8 cellular contexts compared by ENCODE assay signal in the genomic region with DNA sequence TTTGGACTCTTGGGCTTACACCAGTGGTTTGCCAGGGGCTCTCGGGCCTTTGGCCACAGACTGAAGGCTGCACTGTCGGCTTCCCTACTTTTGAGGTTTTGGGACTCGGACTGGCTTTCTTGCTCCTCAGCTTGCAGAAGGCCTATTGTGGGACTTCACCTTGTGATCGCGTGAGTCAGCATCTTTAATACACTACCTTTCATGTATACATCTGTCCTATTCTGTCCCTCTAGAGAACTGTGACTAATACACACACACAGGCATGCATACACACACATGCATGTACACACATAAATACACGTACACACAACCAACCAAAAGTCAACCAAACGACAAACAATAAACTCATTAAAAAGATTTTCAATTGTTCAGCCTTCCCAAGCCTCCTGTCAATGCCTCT.
DNase-seq lines count a peak whose midpoint lies in the region; TF ChIP-seq lines count a peak whose summit lies in the region.
"Not testable (repeated sequence)": the region's sequence is repeated elsewhere in the genome, so short reads cannot be mapped to it uniquely, and the experiment has no call there.

No MANE protein-coding gene starts in this region.

- not testable (repeated sequence) for H3K4me3 Mint-ChIP-seq in brain, neural progenitor cell

- DNase-seq in Daoy (ENCODE audit: low read depth) (peak; percentile 29), HCEC 1CT (peak; percentile 37), SW480 (ENCODE audit: low spot score) (peak; percentile 58), fibroblast of lung (ENCODE audit: low read depth in 2 of 2) (peak in 1 of 2 donors; percentile 65)
- not testable (repeated sequence) for DNase-seq in neural progenitor cell (ENCODE audit: low spot score); smooth muscle cell (lab: John Stamatoyannopoulos, UW; ENCODE audit: unreplicated experiment)

- H3K9ac ChIP-seq in BLaER1; fibroblast of lung (ENCODE audit: insufficient read depth, low read length); neural progenitor cell: not testable (repeated sequence)
- peak overlapping the region; percentile 87 for H3K9ac ChIP-seq in smooth muscle cell (ENCODE audit: low read depth)

- H3K27me3 ChIP-seq in BLaER1; fibroblast of lung (ENCODE audit: control insufficient read depth, insufficient read depth, low read length); neural progenitor cell; smooth muscle cell (ENCODE audit: low read depth): not testable (repeated sequence)

- H3K4me3 ChIP-seq in BLaER1; fibroblast of lung (replicated peaks in 1 of 4; ENCODE audit: control extremely low read depth in 1 of 4, insufficient read depth in 1 of 4, low read depth in 3 of 4, low read length in 4 of 4); neural progenitor cell; smooth muscle cell: not testable (repeated sequence)

- 66% methylated on average over 7 of the region's 7 CpGs for WGBS in smooth muscle cell (ENCODE audit: low lambda C conversion rate)

- H3K36me3 ChIP-seq in BLaER1; fibroblast of lung (ENCODE audit: control insufficient read depth, insufficient read depth, low read length); neural progenitor cell; smooth muscle cell (ENCODE audit: low read depth): not testable (repeated sequence)

- H3K4me2 ChIP-seq in BLaER1, result peak overlapping the region; percentile 57
- peak overlapping the region; percentile 9 for H3K4me2 ChIP-seq in fibroblast of lung (ENCODE audit: extremely low read depth, insufficient read depth, low read length)
- H3K4me2 ChIP-seq in neural progenitor cell, result not testable (repeated sequence)
- H3K4me2 ChIP-seq in smooth muscle cell, result peak overlapping the region; percentile 10

- not testable (repeated sequence) for H3K9me3 ChIP-seq in BLaER1; fibroblast of lung (ENCODE audit: control insufficient read depth, insufficient read depth, low read depth, low read length); neural progenitor cell (ENCODE audit: low read depth); smooth muscle cell (replicated peaks; ENCODE audit: low read depth)

- H2AFZ ChIP-seq in fibroblast of lung (ENCODE audit: low read length); neural progenitor cell (replicated peaks); smooth muscle cell (ENCODE audit: low read depth): not testable (repeated sequence)

- not testable (repeated sequence) for H3K36me3 Mint-ChIP-seq in brain, neural progenitor cell

- H3K9me3 Mint-ChIP-seq in brain, neural progenitor cell: not testable (repeated sequence)

- not testable (repeated sequence) for H3K79me2 ChIP-seq in fibroblast of lung (ENCODE audit: control insufficient read depth, insufficient read depth, low read length); neural progenitor cell (ENCODE audit: low read depth); smooth muscle cell (ENCODE audit: low read depth)

- not testable (repeated sequence) for H3K27me3 Mint-ChIP-seq in brain; neural progenitor cell (ENCODE audit: insufficient read depth, low read depth)

- not testable (repeated sequence) for H3K27ac ChIP-seq in BLaER1; fibroblast of lung (ENCODE audit: insufficient read depth, low read length); neural progenitor cell
- peak overlapping the region; percentile 96 for H3K27ac ChIP-seq in smooth muscle cell (ENCODE audit: low read depth)

- H3K4me1 ChIP-seq in BLaER1, result peaks cover 41% of the 10 kb centered on the region
- H3K4me1 ChIP-seq in fibroblast of lung (ENCODE audit: control insufficient read depth, extremely low read depth, insufficient read depth, low read length); neural progenitor cell; smooth muscle cell (ENCODE audit: low read depth): not testable (repeated sequence)

- peaks cover 24% of the 10 kb centered on the region for H3K4me1 Mint-ChIP-seq in brain
- H3K4me1 Mint-ChIP-seq in neural progenitor cell, result not testable (repeated sequence)

- TF ChIP-seq CTCF in brain (conservative IDR thresholded peaks at IDR 0.05); fibroblast of lung (conservative IDR thresholded peaks at IDR 0.05 in 1 of 2, IDR thresholded peaks at IDR 0.05 in 1 of 2; ENCODE audit: low read depth in 1 of 2, low read length in 2 of 2); neural progenitor cell (IDR thresholded peaks at IDR 0.05); smooth muscle cell (IDR thresholded peaks at IDR 0.05; ENCODE audit: borderline replicate concordance, insufficient read depth, poor library complexity, severe bottlenecking): not testable (repeated sequence)

- not testable (repeated sequence) for H3F3A ChIP-seq in neural progenitor cell (ENCODE audit: low read depth)
- H3F3A ChIP-seq in smooth muscle cell (ENCODE audit: low read depth), result peaks cover 15% of the 10 kb centered on the region

- peak overlapping the region in 3 of 5 experiments; percentile 1 to 22 (median 20) for H3K27ac Mint-ChIP-seq in brain
- peak overlapping the region; percentile 46 for H3K27ac Mint-ChIP-seq in neural progenitor cell

- not testable (repeated sequence) for H4K20me1 ChIP-seq in BLaER1; fibroblast of lung (ENCODE audit: control insufficient read depth, extremely low read depth, insufficient read depth, low read length); neural progenitor cell (ENCODE audit: low read depth); smooth muscle cell (ENCODE audit: low read depth)
